Comparison of ENCODE assay signal across 7 cellular contexts in the genomic region with DNA sequence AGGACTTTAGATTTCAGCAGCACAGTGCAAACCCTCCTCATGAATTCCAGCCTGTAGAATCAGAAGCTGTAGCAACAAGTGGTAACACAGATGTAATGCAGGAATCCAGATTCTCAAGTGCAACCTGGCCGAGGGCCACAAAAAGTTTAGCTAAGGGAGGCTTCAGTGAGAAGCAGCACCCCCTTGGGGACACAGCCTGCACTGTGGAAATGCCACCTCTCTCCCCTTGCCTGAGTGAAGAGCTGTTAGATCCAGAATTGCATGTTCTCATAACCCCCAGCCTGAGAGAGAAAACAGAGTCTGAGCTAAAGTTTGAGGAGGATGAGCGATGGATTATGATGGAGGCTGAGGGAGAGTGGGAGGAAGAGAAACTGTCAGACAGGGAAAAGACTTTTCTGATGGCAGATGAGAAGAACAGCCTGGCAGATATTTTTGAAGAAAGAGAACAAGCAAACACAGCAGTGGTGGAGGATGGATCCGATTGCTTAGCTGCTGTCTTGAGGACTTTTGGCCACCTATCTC.
DNase-seq lines count a peak whose midpoint lies in the region; ATAC-seq, FAIRE-seq and TF ChIP-seq lines count a peak whose summit lies in the region.

No MANE protein-coding gene starts in this region.

- no peak for ATAC-seq in GM21360 (IDR thresholded peaks at IDR 0.05; ENCODE audit: unreplicated experiment)

- DNase-seq in GM12891 (ENCODE audit: insufficient read length, low spot score) (peak; percentile 56), NCI-H2196 (lab: John Stamatoyannopoulos, UW; ENCODE audit: unreplicated experiment) (peak; percentile 64), lung microvascular endothelial cell (ENCODE audit: low read depth in 2 of 2) (peak; percentile 84)
- peak; percentile 70 for DNase-seq in activated CD4-positive, alpha-beta T cell treated with anti-CD3 and anti-CD28 coated beads, Interleukin-2, amount 50 U/mL, for 1 hour
- DNase-seq in effector CD4-positive, alpha-beta T cell, result peak; percentile 57
- DNase-seq in stimulated activated CD4-positive, alpha-beta T cell treated with anti-CD3 and anti-CD28 coated beads, TNF-alpha, amount 100 ng/mL, for 48 hours (ENCODE audit: low read depth in 3 of 3), result peak; percentile 28 to 44 (median 33)

- no peak for TF ChIP-seq POLR2A in GM12891 (IDR thresholded peaks at IDR 0.05; ENCODE audit: low read depth, low read length)

- peak; percentile 85 for FAIRE-seq in GM12891 (lab: Jason Lieb, UNC)

TF ChIP-seq in GM12891, 5 proteins besides CTCF, POLR2A, EP300 and RAD21:
- TF ChIP-seq PAX5 (IDR thresholded peaks at IDR 0.05; ENCODE audit: insufficient read depth, low read length, severe bottlenecking) (no peak), POLR2AphosphoS5 (IDR thresholded peaks at IDR 0.05; ENCODE audit: low read depth, low read length) (no peak)

Comparison
In these comparisons a context has a peak if more than half of its experiments do, and no peak if none do; other contexts are left out.
1. DNase-seq: peak in every context shown above with its lines; median percentile 84 in lung microvascular endothelial cell; 70 in activated CD4-positive, alpha-beta T cell treated with anti-CD3 and anti-CD28 coated beads, Interleukin-2, amount 50 U/mL, for 1 hour; 64 in NCI-H2196; 57 in effector CD4-positive, alpha-beta T cell; 56 in GM12891; 33 in stimulated activated CD4-positive, alpha-beta T cell treated with anti-CD3 and anti-CD28 coated beads, TNF-alpha, amount 100 ng/mL, for 48 hours.